ENCODE assay signal across 8 cellular contexts in genomic region chr16:89686520-89687091, GRCh38. TPM values are rescaled to one million over a fixed set of nuclear protein-coding genes. Genes with fewer than 3 reads are reported as not detected.
DNase-seq lines count a peak whose midpoint lies in the region; ATAC-seq lines count a peak whose summit lies in the region.

TSS of gene CDK10 (plus strand) at chr16:89686689. CDS start at chr16:89686711, 22 bp downstream.

- intact Hi-C loops in naive thymus-derived CD4-positive, alpha-beta T cell (cut with micrococcal nuclease), result loop anchor here (1.0 to 5.0 kb wide), 7 partner anchors 14 to 516 kb away; partner anchors contain the start of genes CDH15 (in 1 of the 2), CHMP1A (in 1 of the 2), RPL13 (in 1 of the 2) and SPATA33 (in 1 of the 2)

- peak; percentile 73 for ATAC-seq in GM21576 (IDR thresholded peaks at IDR 0.05; ENCODE audit: unreplicated experiment)
- peak; percentile 90 for ATAC-seq in naive thymus-derived CD4-positive, alpha-beta T cell
- peak; percentile 84 to 89 for ATAC-seq in stimulated activated naive B cell treated with anti-CD40 and anti-IgM and Interleukin-4, amounts not matched to agents 10 μg/mL and 1 μg/mL and 100 μg/mL, for 72 hours (replicated peaks)

- H3K27me3 Mint-ChIP-seq in naive thymus-derived CD4-positive, alpha-beta T cell, result no peaks in the 10 kb centered on the region
- no peaks in the 10 kb centered on the region for H3K27me3 Mint-ChIP-seq in stimulated activated naive B cell treated with anti-CD40 and anti-IgM and Interleukin-4, amounts not matched to agents 10 μg/mL and 1 μg/mL and 100 μg/mL, for 72 hours

- DNase-seq in DMS153 treated with DMSO at 0.1 percent for 48 hours (lab: John Stamatoyannopoulos, UW; ENCODE audit: unreplicated experiment) (peak; percentile 82), RKO (ENCODE audit: low spot score) (peak; percentile 90), fibroblast of gingiva (ENCODE audit: low read depth) (peak; percentile 72)
- DNase-seq in Jurkat, Clone E6-1 (ENCODE audit: low read depth, low spot score), result peak; percentile 80
- DNase-seq in activated T-helper 1 cell treated with anti-CD3 and anti-CD28 coated beads, Interleukin-2, amount 50 U/mL, for 16 hours (ENCODE audit: low read depth in 1 of 2, low spot score in 1 of 2), result peak; percentile 72 to 89
- peak; percentile 80 to 97 (median 89) for DNase-seq in naive thymus-derived CD4-positive, alpha-beta T cell
- peak; percentile 89 for DNase-seq in stimulated activated naive B cell treated with anti-CD40 and anti-IgM and Interleukin-4, amounts not matched to agents 10 μg/mL and 1 μg/mL and 100 μg/mL, for 72 hours

- H3K36me3 Mint-ChIP-seq in naive thymus-derived CD4-positive, alpha-beta T cell, result peaks cover 0 to 15% (median 0%) of the 10 kb centered on the region in 5 donors
- peaks cover 25 to 39% of the 10 kb centered on the region in 2 donors for H3K36me3 Mint-ChIP-seq in stimulated activated naive B cell treated with anti-CD40 and anti-IgM and Interleukin-4, amounts not matched to agents 10 μg/mL and 1 μg/mL and 100 μg/mL, for 72 hours

- CTCF ChIA-PET in naive thymus-derived CD4-positive, alpha-beta T cell (lab: Charles Lee), result interaction anchor here (0.7 to 1.4 kb wide), 2 partner anchors 13 to 19 kb away, joined by 5 to 10 read pairs; no protein-coding TSS in a partner anchor

- peaks cover 0 to 7% of the 10 kb centered on the region in 2 donors for H3K4me1 ChIP-seq in naive thymus-derived CD4-positive, alpha-beta T cell (ENCODE audit: control insufficient read depth in 2 of 2, insufficient read depth in 2 of 2, low read length in 2 of 2)

- peaks cover 0 to 23% (median 0%) of the 10 kb centered on the region in 3 experiments for H3K36me3 ChIP-seq in naive thymus-derived CD4-positive, alpha-beta T cell (ENCODE audit: control insufficient read depth in 2 of 3, insufficient read depth in 3 of 3, low read length in 3 of 3)

- H3K27ac ChIP-seq in naive thymus-derived CD4-positive, alpha-beta T cell (ENCODE audit: low read depth, low read length), result peak within 1 kb of the TSS; percentile 93

- H3K9me3 ChIP-seq in naive thymus-derived CD4-positive, alpha-beta T cell (ENCODE audit: control insufficient read depth in 2 of 3, low read length in 3 of 3), result no peaks in the 10 kb centered on the region

- peaks cover 9 to 18% (median 17%) of the 10 kb centered on the region in 7 donors for H3K4me1 Mint-ChIP-seq in naive thymus-derived CD4-positive, alpha-beta T cell
- H3K4me1 Mint-ChIP-seq in stimulated activated naive B cell treated with anti-CD40 and anti-IgM and Interleukin-4, amounts not matched to agents 10 μg/mL and 1 μg/mL and 100 μg/mL, for 72 hours, result peaks cover 12 to 34% of the 10 kb centered on the region in 2 donors

- H3K4me3 ChIP-seq in Jurkat, Clone E6-1 (ENCODE audit: low read length), result peak within 1 kb of the TSS; percentile 63
- peak within 1 kb of the TSS; percentile 96 for H3K4me3 ChIP-seq in naive thymus-derived CD4-positive, alpha-beta T cell (ENCODE audit: low read length)

- H3K27me3 ChIP-seq in naive thymus-derived CD4-positive, alpha-beta T cell (ENCODE audit: control insufficient read depth in 2 of 2, insufficient read depth in 2 of 2, low read length in 2 of 2), result no peaks in the 10 kb centered on the region

- H3K4me3 Mint-ChIP-seq in naive thymus-derived CD4-positive, alpha-beta T cell, result peak within 1 kb of the TSS; percentile 86 to 96 (median 92)
- peak within 1 kb of the TSS; percentile 93 to 97 for H3K4me3 Mint-ChIP-seq in stimulated activated naive B cell treated with anti-CD40 and anti-IgM and Interleukin-4, amounts not matched to agents 10 μg/mL and 1 μg/mL and 100 μg/mL, for 72 hours

- POLR2A ChIA-PET in naive thymus-derived CD4-positive, alpha-beta T cell (lab: Charles Lee), result interaction anchor here (0.6 to 2.4 kb wide), 10 partner anchors 12 to 473 kb away, joined by 3 to 21 read pairs (median 3); partner anchors contain the start of genes CHMP1A, SPATA2L, SPATA33 and TCF25

- peaks cover 0 to 6% (median 0%) of the 10 kb centered on the region in 11 donors for H3K9me3 Mint-ChIP-seq in naive thymus-derived CD4-positive, alpha-beta T cell
- H3K9me3 Mint-ChIP-seq in stimulated activated naive B cell treated with anti-CD40 and anti-IgM and Interleukin-4, amounts not matched to agents 10 μg/mL and 1 μg/mL and 100 μg/mL, for 72 hours, result peaks cover 0 to 3% of the 10 kb centered on the region in 2 donors

- peak within 1 kb of the TSS; percentile 80 to 95 (median 92) for H3K27ac Mint-ChIP-seq in naive thymus-derived CD4-positive, alpha-beta T cell
- peak within 1 kb of the TSS; percentile 97 for H3K27ac Mint-ChIP-seq in stimulated activated naive B cell treated with anti-CD40 and anti-IgM and Interleukin-4, amounts not matched to agents 10 μg/mL and 1 μg/mL and 100 μg/mL, for 72 hours

RNA-seq across cellular contexts. Expression of gene CDK10, which starts in this region (rescaled TPM):
- polyA plus RNA-seq in Jurkat, Clone E6-1 (2012; ENCODE audit: insufficient read depth, insufficient read length), result 115 TPM
- total RNA-seq in naive thymus-derived CD4-positive, alpha-beta T cell, result 100 to 1,000 TPM in 3 of 5 experiments, 10 to 100 TPM in 2; 91.5 to 150 (median 102) TPM
- polyA plus RNA-seq in naive thymus-derived CD4-positive, alpha-beta T cell, result 10 to 100 TPM; 32.8 to 68.4 TPM

Comparison
In these comparisons a context has a peak if more than half of its experiments do, and no peak if none do; other contexts are left out.
1. Peak in every context shown above with its lines: DNase-seq, ATAC-seq, H3K4me3 ChIP-seq and H3K27ac ChIP-seq.